In genomic region chr19:1956868-1957492, GRCh38 we compare ENCODE assay signal across 15 cellular contexts. TPM values are rescaled to one million over a fixed set of nuclear protein-coding genes. Genes with fewer than 3 reads are reported as not detected.
A peak's percentile ranks its signal among the peaks of the same experiment; 100 is the strongest.
DNase-seq lines count a peak whose midpoint lies in the region; ATAC-seq and TF ChIP-seq lines count a peak whose summit lies in the region.
"Had no signal": no experiment of that assay in that cellular context is flagged by ENCODE, and none has a peak within 500 bp of the region (broad histone marks: within the 10 kb centered on the region; RNA-seq: fewer than 3 reads in every experiment).

No MANE protein-coding gene starts in this region.

- no peak overlapping the region for H3T11ph ChIP-seq in H9 (ENCODE audit: low read length)

- H3K9ac ChIP-seq in H9 (ENCODE audit: extremely low read depth, insufficient read length, low read length) (no peak overlapping the region), endodermal cell (ENCODE audit: extremely low read depth, low read length, poor library complexity, severe bottlenecking) (no peak overlapping the region), skeletal muscle tissue (ENCODE audit: low read depth in 1 of 3, low read length in 3 of 3) (peak overlapping the region; percentile 45 to 82 (median 57))

- H4K20me1 ChIP-seq in H9 (ENCODE audit: control insufficient read depth, insufficient read depth, insufficient read length), result peaks cover 2% of the 10 kb centered on the region

- no peak overlapping the region for H4K5ac ChIP-seq in H9 (ENCODE audit: insufficient read length, low read depth, low read length)

- no peak overlapping the region for H2BK5ac ChIP-seq in H9 (ENCODE audit: insufficient read length, low read length)

- H3K36me3 Mint-ChIP-seq in H9 (ENCODE audit: insufficient read depth in 1 of 3, low read depth in 3 of 3) (peaks cover 4 to 13% (median 10%) of the 10 kb centered on the region in 3 experiments; a peak in 6 of 7 replicates), endodermal cell (ENCODE audit: low read depth) (peaks cover 18% of the 10 kb centered on the region), glutamatergic neuron (ENCODE audit: unreplicated experiment) (no peaks in the 10 kb centered on the region)
- H3K36me3 Mint-ChIP-seq in activated T-helper 17 cell treated with anti-CD3 and anti-CD28 coated beads, Interleukin-2, amount 50 U/mL, for 72 hours (ENCODE audit: low read depth), result peaks cover 8% of the 10 kb centered on the region
- H3K36me3 Mint-ChIP-seq: naive B cell had no signal

- H3K36me3 ChIP-seq in endodermal cell (ENCODE audit: control insufficient read depth, insufficient read depth, low read length) (peaks cover 16% of the 10 kb centered on the region), skeletal muscle tissue (ENCODE audit: control insufficient read depth in 3 of 3, insufficient read depth in 3 of 3, low read length in 3 of 3) (peaks cover 0 to 1% (median 0%) of the 10 kb centered on the region in 3 donors)

- H3K9me3 Mint-ChIP-seq in H9 (no peaks in the 10 kb centered on the region), endodermal cell (no peaks in the 10 kb centered on the region), glutamatergic neuron (ENCODE audit: unreplicated experiment) (peaks cover 5% of the 10 kb centered on the region)
- H3K9me3 Mint-ChIP-seq in activated T-helper 17 cell treated with anti-CD3 and anti-CD28 coated beads, Interleukin-2, amount 50 U/mL, for 72 hours, result no peaks in the 10 kb centered on the region
- H3K9me3 Mint-ChIP-seq: naive B cell had no signal

- no peak overlapping the region; the same call in 1 of the 2 replicates for H3K14ac ChIP-seq in H9 (ENCODE audit: insufficient read depth, low read length)

- H3K4me3 Mint-ChIP-seq in H9 (no peak overlapping the region; a peak in 1 of 5 replicates), endodermal cell (no peak overlapping the region), glutamatergic neuron (ENCODE audit: unreplicated experiment) (no peak overlapping the region)
- no peak overlapping the region for H3K4me3 Mint-ChIP-seq in activated T-helper 17 cell treated with anti-CD3 and anti-CD28 coated beads, Interleukin-2, amount 50 U/mL, for 72 hours
- H3K4me3 Mint-ChIP-seq: activated CD8-positive, alpha-beta T cell treated with anti-CD3 and anti-CD28 coated beads, Interleukin-2, amount 10 ng/mL, durations not matched to agents 7 days and 5 days; naive B cell had no signal

- H3K4me1 ChIP-seq in H9 (ENCODE audit: insufficient read depth, low read length), result no peaks in the 10 kb centered on the region
- H3K4me1 ChIP-seq in endodermal cell (ENCODE audit: control insufficient read depth, insufficient read depth, low read length), result no peaks in the 10 kb centered on the region
- peaks cover 7 to 31% (median 14%) of the 10 kb centered on the region in 3 donors for H3K4me1 ChIP-seq in skeletal muscle tissue (ENCODE audit: control insufficient read depth in 3 of 3, insufficient read depth in 3 of 3, low read length in 3 of 3)

- H3K4ac ChIP-seq in H9 (ENCODE audit: low read depth, low read length), result no peak overlapping the region

- H3K27ac ChIP-seq in H9 (ENCODE audit: insufficient read length, low read depth, low read length) (no peak overlapping the region), endodermal cell (ENCODE audit: low read depth, low read length) (peak overlapping the region; percentile 4), layer of hippocampus (ENCODE audit: low read depth, low read length) (peak overlapping the region; percentile 80), skeletal muscle tissue (ENCODE audit: low read depth, low read length) (peak overlapping the region; percentile 51)
- H3K27ac ChIP-seq: skin epidermis had no signal

- no peaks in the 10 kb centered on the region for H3K27me3 Mint-ChIP-seq in H9 (ENCODE audit: low read depth)
- H3K27me3 Mint-ChIP-seq in endodermal cell (ENCODE audit: insufficient read depth), result no peaks in the 10 kb centered on the region
- peaks cover 13% of the 10 kb centered on the region for H3K27me3 Mint-ChIP-seq in glutamatergic neuron (ENCODE audit: unreplicated experiment)
- no peaks in the 10 kb centered on the region for H3K27me3 Mint-ChIP-seq in activated T-helper 17 cell treated with anti-CD3 and anti-CD28 coated beads, Interleukin-2, amount 50 U/mL, for 72 hours
- H3K27me3 Mint-ChIP-seq: naive B cell had no signal

- no peak overlapping the region for H3K18ac ChIP-seq in H9 (ENCODE audit: insufficient read length, low read depth, low read length)

- no peak overlapping the region for H2AFZ ChIP-seq in H9 (ENCODE audit: low read length)

- no peak overlapping the region for H2BK12ac ChIP-seq in H9 (ENCODE audit: insufficient read length, low read depth, low read length)

- no CpG with 5 or more reads among the region's 28 CpGs for WGBS in H9 (ENCODE audit: extremely low coverage, insufficient read length, low lambda C conversion rate)
- WGBS in endodermal cell (ENCODE audit: insufficient coverage in 1 of 2, insufficient read length in 1 of 2), 2 experiments, result 86 to 92% methylated on average over 14 to 28 of the region's 28 CpGs

- H3K23ac ChIP-seq in H9 (ENCODE audit: insufficient read length, low read depth, low read length), result no peak overlapping the region

- no peaks in the 10 kb centered on the region for H3K23me2 ChIP-seq in H9 (ENCODE audit: insufficient read length, low read depth, low read length, poor library complexity, severe bottlenecking)

- H3K79me1 ChIP-seq in H9 (ENCODE audit: insufficient read depth, low read depth, low read length, poor library complexity, severe bottlenecking), result peaks cover 8% of the 10 kb centered on the region

- H3K4me1 Mint-ChIP-seq in H9 (peaks cover 3 to 18% of the 10 kb centered on the region in 2 experiments; a peak in 3 of 4 replicates), endodermal cell (peaks cover 4% of the 10 kb centered on the region), glutamatergic neuron (ENCODE audit: low read depth, unreplicated experiment) (peaks cover 4% of the 10 kb centered on the region)
- no peaks in the 10 kb centered on the region for H3K4me1 Mint-ChIP-seq in activated T-helper 17 cell treated with anti-CD3 and anti-CD28 coated beads, Interleukin-2, amount 50 U/mL, for 72 hours

- no peak overlapping the region for H4K8ac ChIP-seq in H9 (replicated peaks; ENCODE audit: insufficient read length, low read depth, low read length)

- no peak overlapping the region for H3K4me2 ChIP-seq in H9 (ENCODE audit: insufficient read depth, insufficient read length, low read length)

- peak; percentile 72 for DNase-seq in H9
- DNase-seq in endodermal cell, result peak; percentile 85
- no peak for DNase-seq in stimulated activated naive CD4-positive, alpha-beta T cell treated with Interleukin-2 at 50 U/mL for 16 hours (lab: John Stamatoyannopoulos, UW)
- no peak for DNase-seq in SK-N-DZ (ENCODE audit: low spot score)
- no peak for DNase-seq in glutamatergic neuron
- DNase-seq: activated CD8-positive, alpha-beta T cell treated with anti-CD3 and anti-CD28 coated beads, Interleukin-2, amount 10 ng/mL, durations not matched to agents 7 days and 5 days; AML-193; effector CD8-positive, alpha-beta T cell; KG1; naive B cell; NCI-H1105 treated with DMSO at 0.1 percent for 48 hours had no signal

- H2AK5ac ChIP-seq in H9 (ENCODE audit: insufficient read length, low read length), result no peak overlapping the region

- no peak overlapping the region for H2BK120ac ChIP-seq in H9 (ENCODE audit: low read depth, low read length, poor library complexity, severe bottlenecking)

- TF ChIP-seq CTCF in H9 (conservative IDR thresholded peaks at IDR 0.05) (peak; percentile 57), endodermal cell (conservative IDR thresholded peaks at IDR 0.05) (peak; percentile 53), glutamatergic neuron (IDR thresholded peaks at IDR 0.05; ENCODE audit: partially characterized antibody, unreplicated experiment) (no peak)

- H2BK20ac ChIP-seq in H9 (ENCODE audit: low read depth, low read length, poor library complexity, severe bottlenecking), result no peak overlapping the region

- 0 out of 2 replicates have a peak overlapping the region, but pooled peaks have one; percentile 13 for H2BK15ac ChIP-seq in H9 (ENCODE audit: low read depth, low read length)

- no peak overlapping the region for H3K56ac ChIP-seq in H9 (ENCODE audit: insufficient read length, low read depth, low read length)

- no peak overlapping the region for H4K91ac ChIP-seq in H9 (ENCODE audit: insufficient read length, low read depth, low read length)

- peak overlapping the region in 1 of 3 experiments; percentile 67; a peak in 2 of 7 replicates for H3K27ac Mint-ChIP-seq in H9
- H3K27ac Mint-ChIP-seq in endodermal cell, result no peak overlapping the region
- no peak overlapping the region for H3K27ac Mint-ChIP-seq in glutamatergic neuron (ENCODE audit: unreplicated experiment)
- H3K27ac Mint-ChIP-seq in activated T-helper 17 cell treated with anti-CD3 and anti-CD28 coated beads, Interleukin-2, amount 50 U/mL, for 72 hours, result no peak overlapping the region
- H3K27ac Mint-ChIP-seq: activated CD8-positive, alpha-beta T cell treated with anti-CD3 and anti-CD28 coated beads, Interleukin-2, amount 10 ng/mL, durations not matched to agents 7 days and 5 days had no signal

- H3K27me3 ChIP-seq in H9 (ENCODE audit: insufficient read depth, low read length), result no peaks in the 10 kb centered on the region
- H3K27me3 ChIP-seq in endodermal cell (ENCODE audit: control insufficient read depth, insufficient read depth, low read length, poor library complexity, severe bottlenecking), result no peaks in the 10 kb centered on the region
- no peaks in the 10 kb centered on the region for H3K27me3 ChIP-seq in layer of hippocampus (ENCODE audit: control insufficient read depth, insufficient read depth, low read length)
- H3K27me3 ChIP-seq in skeletal muscle tissue (ENCODE audit: control insufficient read depth in 3 of 3, insufficient read depth in 3 of 3, low read length in 3 of 3), result no peaks in the 10 kb centered on the region

- H3K4me3 ChIP-seq in endodermal cell (ENCODE audit: low read length) (no peak overlapping the region), skeletal muscle tissue (ENCODE audit: low read length in 3 of 3) (peak overlapping the region in 1 of 3 donors; percentile 52)
- H3K4me3 ChIP-seq: skin epidermis had no signal

- H3K79me2 ChIP-seq in H9 (ENCODE audit: insufficient read depth, low read length), result peaks cover 28% of the 10 kb centered on the region; the same call in 1 of the 2 replicates

- H3K9me3 ChIP-seq in H9 (ENCODE audit: control insufficient read depth, low read depth, low read length) (no peaks in the 10 kb centered on the region), endodermal cell (ENCODE audit: control insufficient read depth, low read length) (no peaks in the 10 kb centered on the region), skeletal muscle tissue (ENCODE audit: control insufficient read depth in 3 of 3, low read length in 3 of 3) (no peaks in the 10 kb centered on the region)

- ATAC-seq in activated T-helper 17 cell treated with anti-CD3 and anti-CD28 coated beads, Interleukin-2, amount 50 U/mL, for 72 hours (replicated peaks), result no peak

RNA-seq across cellular contexts. Expression of gene CSNK1G2, which starts 16.0 kb away (rescaled TPM):
- total RNA-seq in H9 (2021) (96.6 and 100.0 TPM in 2 replicates), endodermal cell (100 to 1,000 TPM; 111 to 112 TPM), skeletal muscle tissue (24.0 TPM), glutamatergic neuron (ENCODE audit: unreplicated experiment) (104 TPM)
- polyA plus RNA-seq in endodermal cell (2013, experiment 1 of 2), result 107 TPM
- polyA plus RNA-seq in endodermal cell (2013, experiment 2 of 2), result 98.1 TPM
- polyA plus RNA-seq in SK-N-DZ (2014; cell fraction: cytosol; rRNA removed), result 89.9 and 99.4 TPM in 2 replicates
- polyA plus RNA-seq in SK-N-DZ (2014; cell fraction: nucleus; rRNA removed), result 481 and 510 TPM in 2 replicates
- total RNA-seq in activated T-helper 17 cell treated with anti-CD3 and anti-CD28 coated beads, Interleukin-2, amount 50 U/mL, for 72 hours, result 10 to 100 TPM; 50.2 to 50.7 TPM

RNA-seq across cellular contexts. Expression of gene ADAT3, which starts 51.8 kb away (rescaled TPM):
- 12.2 and 12.9 TPM in 2 replicates for total RNA-seq in H9 (2021)
- total RNA-seq in endodermal cell, result 10 to 100 TPM in 1 of 2 donors, 1 to 10 TPM in 1; 9.9 to 13.8 TPM
- polyA plus RNA-seq in endodermal cell (2013, experiment 1 of 2), result 4.5 TPM
- polyA plus RNA-seq in endodermal cell (2013, experiment 2 of 2), result 3.1 TPM
- total RNA-seq in skeletal muscle tissue, result 1.0 TPM
- 6.3 and 9.5 TPM in 2 replicates for polyA plus RNA-seq in SK-N-DZ (2014; cell fraction: cytosol; rRNA removed)
- 6.1 and 7.3 TPM in 2 replicates for polyA plus RNA-seq in SK-N-DZ (2014; cell fraction: nucleus; rRNA removed)
- total RNA-seq in glutamatergic neuron (ENCODE audit: unreplicated experiment), result 10.9 TPM
- total RNA-seq in activated T-helper 17 cell treated with anti-CD3 and anti-CD28 coated beads, Interleukin-2, amount 50 U/mL, for 72 hours, result 10 to 100 TPM; 11.6 to 12.2 TPM

RNA-seq across cellular contexts. Expression of gene SCAMP4, which starts 51.8 kb away (rescaled TPM):
- total RNA-seq in H9 (2021) (65.0 and 69.0 TPM in 2 replicates), endodermal cell (10 to 100 TPM; 69.6 to 75.3 TPM), skeletal muscle tissue (8.9 TPM), glutamatergic neuron (ENCODE audit: unreplicated experiment) (66.3 TPM)
- 46.5 TPM for polyA plus RNA-seq in endodermal cell (2013, experiment 1 of 2)
- 42.9 TPM for polyA plus RNA-seq in endodermal cell (2013, experiment 2 of 2)
- 48.3 and 92.0 TPM in 2 replicates for polyA plus RNA-seq in SK-N-DZ (2014; cell fraction: cytosol; rRNA removed)
- polyA plus RNA-seq in SK-N-DZ (2014; cell fraction: nucleus; rRNA removed), result 30.7 and 30.8 TPM in 2 replicates
- 10 to 100 TPM; 31.7 to 36.4 TPM for total RNA-seq in activated T-helper 17 cell treated with anti-CD3 and anti-CD28 coated beads, Interleukin-2, amount 50 U/mL, for 72 hours

RNA-seq across cellular contexts. Expression of gene BTBD2, which starts 58.5 kb away (rescaled TPM):
- total RNA-seq in H9 (2021), result 110 and 113 TPM in 2 replicates
- 100 to 1,000 TPM; 107 to 112 TPM for total RNA-seq in endodermal cell
- 113 TPM for polyA plus RNA-seq in endodermal cell (2013, experiment 1 of 2)
- polyA plus RNA-seq in endodermal cell (2013, experiment 2 of 2), result 99.4 TPM
- total RNA-seq in skeletal muscle tissue, result 28.7 TPM
- polyA plus RNA-seq in SK-N-DZ (2014; cell fraction: cytosol; rRNA removed), result 94.2 and 137 TPM in 2 replicates
- polyA plus RNA-seq in SK-N-DZ (2014; cell fraction: nucleus; rRNA removed), result 74.0 and 88.6 TPM in 2 replicates
- total RNA-seq in glutamatergic neuron (ENCODE audit: unreplicated experiment), result 70.4 TPM
- total RNA-seq in activated T-helper 17 cell treated with anti-CD3 and anti-CD28 coated beads, Interleukin-2, amount 50 U/mL, for 72 hours, result 10 to 100 TPM; 44.2 to 56.0 TPM

Comparison
In these comparisons a context has a peak if more than half of its experiments do, and no peak if none do; other contexts are left out.
1. DNase-seq: peak in H9 (single experiment) and endodermal cell (single experiment); none in stimulated activated naive CD4-positive, alpha-beta T cell treated with Interleukin-2 at 50 U/mL for 16 hours (single experiment), SK-N-DZ (single experiment) and glutamatergic neuron (single experiment).
2. H3K9ac ChIP-seq: peak in skeletal muscle tissue (3 of 3); none in H9 (single experiment) and endodermal cell (single experiment).